In genomic region chr1:16367968-16368910, GRCh38 we compare ENCODE assay signal across 8 cellular contexts. TPM values are rescaled to one million over a fixed set of nuclear protein-coding genes. Genes with fewer than 3 reads are reported as not detected.
DNase-seq lines count a peak whose midpoint lies in the region; ATAC-seq and FAIRE-seq lines count a peak whose summit lies in the region.

No MANE protein-coding gene starts in this region.

- peak in 1 of 2 donors; percentile 22 for ATAC-seq in right cardiac atrium
- no peak for ATAC-seq in HG02970 (IDR thresholded peaks at IDR 0.05; ENCODE audit: low FRiP score, unreplicated experiment)
- no peak for ATAC-seq in HG03521 (IDR thresholded peaks at IDR 0.05; ENCODE audit: unreplicated experiment)

- intact Hi-C loops in activated T-helper 1 cell treated with anti-CD3 and anti-CD28 coated beads, Interleukin-12 subunit alpha, Interleukin-12 subunit beta, Interleukin-2, Interleukin-4 antibody, amounts not matched to agents 30 ng/mL and 10 ng/mL and 1 ng/mL, durations not matched to agents 14 hours and 24 hours and 36 hours (cut with micrococcal nuclease) = loop anchor here (1.0 to 5.0 kb wide), 13 partner anchors 16 to 843 kb away; partner anchors contain the start of genes CASP9, CPLANE2, DDI2 and FBXO42
- intact Hi-C loops in right cardiac atrium (cut with DNase I) = loop anchor here in 1 of 4 donors (10.0 kb wide), 1 partner anchor 293 kb away; the partner anchor contains the start of gene FAM131C

- CTCF ChIA-PET in activated naive CD4-positive, alpha-beta T cell treated with anti-CD3 and anti-CD28 coated beads, Interleukin-2, amount 10 ng/mL, durations not matched to agents 7 days and 5 days (lab: Charles Lee) = interaction anchor here (0.7 to 1.9 kb wide), 2 partner anchors 13 to 124 kb away, joined by 3 to 4 read pairs; no protein-coding TSS in a partner anchor

- WGBS in right cardiac atrium = 2% methylated on average over 24 of the region's 24 CpGs
- 0 to 3% (median 1%) methylated on average over 24 of the region's 24 CpGs for WGBS in small intestine, 3 donors

- no peaks in the 10 kb centered on the region for H3K27me3 Mint-ChIP-seq in activated naive CD4-positive, alpha-beta T cell treated with anti-CD3 and anti-CD28 coated beads, Interleukin-2, amount 10 ng/mL, durations not matched to agents 7 days and 5 days
- H3K27me3 Mint-ChIP-seq in activated T-helper 1 cell treated with anti-CD3 and anti-CD28 coated beads, Interleukin-12 subunit alpha, Interleukin-12 subunit beta, Interleukin-2, Interleukin-4 antibody, amounts not matched to agents 30 ng/mL and 10 ng/mL and 1 ng/mL, durations not matched to agents 14 hours and 24 hours and 36 hours (ENCODE audit: insufficient read depth) = peaks cover under 1% of the 10 kb centered on the region

- H3K27ac ChIP-seq in right cardiac atrium (ENCODE audit: low read length) = peak overlapping the region; percentile 96
- H3K27ac ChIP-seq in small intestine (ENCODE audit: low read depth in 1 of 2, low read length in 1 of 2) = peak overlapping the region; percentile 84 to 99

- H3K27me3 ChIP-seq in right cardiac atrium (ENCODE audit: control insufficient read depth, insufficient read depth) = no peaks in the 10 kb centered on the region
- no peaks in the 10 kb centered on the region for H3K27me3 ChIP-seq in small intestine (ENCODE audit: control insufficient read depth in 2 of 2, insufficient read depth in 2 of 2, low read length in 2 of 2)

- peaks cover 19% of the 10 kb centered on the region for H3K36me3 Mint-ChIP-seq in activated naive CD4-positive, alpha-beta T cell treated with anti-CD3 and anti-CD28 coated beads, Interleukin-2, amount 10 ng/mL, durations not matched to agents 7 days and 5 days
- H3K36me3 Mint-ChIP-seq in activated T-helper 1 cell treated with anti-CD3 and anti-CD28 coated beads, Interleukin-12 subunit alpha, Interleukin-12 subunit beta, Interleukin-2, Interleukin-4 antibody, amounts not matched to agents 30 ng/mL and 10 ng/mL and 1 ng/mL, durations not matched to agents 14 hours and 24 hours and 36 hours (ENCODE audit: low read depth) = peaks cover 17% of the 10 kb centered on the region

- H3K9me3 Mint-ChIP-seq in activated naive CD4-positive, alpha-beta T cell treated with anti-CD3 and anti-CD28 coated beads, Interleukin-2, amount 10 ng/mL, durations not matched to agents 7 days and 5 days = no peaks in the 10 kb centered on the region
- no peaks in the 10 kb centered on the region for H3K9me3 Mint-ChIP-seq in activated T-helper 1 cell treated with anti-CD3 and anti-CD28 coated beads, Interleukin-12 subunit alpha, Interleukin-12 subunit beta, Interleukin-2, Interleukin-4 antibody, amounts not matched to agents 30 ng/mL and 10 ng/mL and 1 ng/mL, durations not matched to agents 14 hours and 24 hours and 36 hours

- H3K4me1 Mint-ChIP-seq in activated naive CD4-positive, alpha-beta T cell treated with anti-CD3 and anti-CD28 coated beads, Interleukin-2, amount 10 ng/mL, durations not matched to agents 7 days and 5 days = peaks cover 55% of the 10 kb centered on the region
- peaks cover 52% of the 10 kb centered on the region for H3K4me1 Mint-ChIP-seq in activated T-helper 1 cell treated with anti-CD3 and anti-CD28 coated beads, Interleukin-12 subunit alpha, Interleukin-12 subunit beta, Interleukin-2, Interleukin-4 antibody, amounts not matched to agents 30 ng/mL and 10 ng/mL and 1 ng/mL, durations not matched to agents 14 hours and 24 hours and 36 hours (ENCODE audit: low read depth)

- H3K36me3 ChIP-seq in small intestine (ENCODE audit: control insufficient read depth in 2 of 2, insufficient read depth in 2 of 2, low read length in 2 of 2) = no peaks in the 10 kb centered on the region

- no peak for FAIRE-seq in small intestine (lab: Jason Lieb, UNC)

- H3K4me1 ChIP-seq in right cardiac atrium (ENCODE audit: control insufficient read depth, insufficient read depth, low read length) = no peaks in the 10 kb centered on the region
- peaks cover 3 to 15% of the 10 kb centered on the region in 2 donors for H3K4me1 ChIP-seq in small intestine (ENCODE audit: control insufficient read depth in 2 of 2, insufficient read depth in 1 of 2, low read depth in 1 of 2, low read length in 1 of 2)

- H3K9me3 ChIP-seq in right cardiac atrium (ENCODE audit: control insufficient read depth, low read length) (no peaks in the 10 kb centered on the region), small intestine (ENCODE audit: control insufficient read depth, low read depth) (no peaks in the 10 kb centered on the region)

- peak overlapping the region; percentile 95 for H3K4me3 Mint-ChIP-seq in activated naive CD4-positive, alpha-beta T cell treated with anti-CD3 and anti-CD28 coated beads, Interleukin-2, amount 10 ng/mL, durations not matched to agents 7 days and 5 days
- peak overlapping the region; percentile 96 for H3K4me3 Mint-ChIP-seq in activated T-helper 1 cell treated with anti-CD3 and anti-CD28 coated beads, Interleukin-12 subunit alpha, Interleukin-12 subunit beta, Interleukin-2, Interleukin-4 antibody, amounts not matched to agents 30 ng/mL and 10 ng/mL and 1 ng/mL, durations not matched to agents 14 hours and 24 hours and 36 hours

- H3K27ac Mint-ChIP-seq in activated naive CD4-positive, alpha-beta T cell treated with anti-CD3 and anti-CD28 coated beads, Interleukin-2, amount 10 ng/mL, durations not matched to agents 7 days and 5 days = peak overlapping the region; percentile 99
- H3K27ac Mint-ChIP-seq in activated T-helper 1 cell treated with anti-CD3 and anti-CD28 coated beads, Interleukin-12 subunit alpha, Interleukin-12 subunit beta, Interleukin-2, Interleukin-4 antibody, amounts not matched to agents 30 ng/mL and 10 ng/mL and 1 ng/mL, durations not matched to agents 14 hours and 24 hours and 36 hours = peak overlapping the region; percentile 99

- no peak for DNase-seq in activated naive CD4-positive, alpha-beta T cell treated with anti-CD3 and anti-CD28 coated beads, Interleukin-2, amount 10 ng/mL, durations not matched to agents 7 days and 5 days
- DNase-seq in activated naive CD4-positive, alpha-beta T cell treated with anti-CD3 and anti-CD28 coated beads, Interleukin-2, amount 50 U/mL, for 16 hours = no peak
- DNase-seq in activated T-helper 1 cell treated with anti-CD3 and anti-CD28 coated beads, Interleukin-12 subunit alpha, Interleukin-12 subunit beta, Interleukin-2, Interleukin-4 antibody, amounts not matched to agents 30 ng/mL and 10 ng/mL and 1 ng/mL, durations not matched to agents 14 hours and 24 hours and 36 hours (ENCODE audit: low spot score) = no peak
- DNase-seq in right cardiac atrium = peak in 1 of 3 donors; percentile 50
- no peak for DNase-seq in small intestine
- no peak for DNase-seq in NCI-H1092 treated with DMSO at 0.1 percent for 48 hours (lab: John Stamatoyannopoulos, UW)

- H3K4me3 ChIP-seq in right cardiac atrium (ENCODE audit: low read length) (peak overlapping the region; percentile 74), small intestine (ENCODE audit: low read depth in 1 of 2, low read length in 2 of 2) (peak overlapping the region; percentile 70 to 87)

RNA-seq across cellular contexts. Expression of gene SZRD1, which starts 1.2 kb away (rescaled TPM):
- total RNA-seq in activated T-helper 1 cell treated with anti-CD3 and anti-CD28 coated beads, Interleukin-12 subunit alpha, Interleukin-12 subunit beta, Interleukin-2, Interleukin-4 antibody, amounts not matched to agents 30 ng/mL and 10 ng/mL and 1 ng/mL, durations not matched to agents 14 hours and 24 hours and 36 hours = 212 and 216 TPM in 2 replicates
- 100 to 1,000 TPM; 106 to 132 (median 109) TPM for total RNA-seq in right cardiac atrium
- polyA plus RNA-seq in right cardiac atrium = 70.7 TPM
- polyA plus RNA-seq in small intestine = 10 to 100 TPM; 72.2 to 98.8 (median 74.0) TPM

RNA-seq across cellular contexts. Expression of gene FBXO42, which starts 16.0 kb away (rescaled TPM):
- total RNA-seq in activated T-helper 1 cell treated with anti-CD3 and anti-CD28 coated beads, Interleukin-12 subunit alpha, Interleukin-12 subunit beta, Interleukin-2, Interleukin-4 antibody, amounts not matched to agents 30 ng/mL and 10 ng/mL and 1 ng/mL, durations not matched to agents 14 hours and 24 hours and 36 hours = 17.1 and 19.1 TPM in 2 replicates
- 10 to 100 TPM; 15.7 to 18.1 (median 16.4) TPM for total RNA-seq in right cardiac atrium
- 16.5 TPM for polyA plus RNA-seq in right cardiac atrium
- polyA plus RNA-seq in small intestine = 10 to 100 TPM in 2 of 3 donors, 1 to 10 TPM in 1; 10.0 to 12.7 (median 11.7) TPM
